Comparison of ENCODE assay signal across 8 cellular contexts in genomic region chr3:122092460-122093165, GRCh38. TPM values are rescaled to one million over a fixed set of nuclear protein-coding genes. Genes with fewer than 3 reads are reported as not detected.
DNase-seq lines count a peak whose midpoint lies in the region; ATAC-seq and TF ChIP-seq lines count a peak whose summit lies in the region.

No MANE protein-coding gene starts in this region.

- no peaks in the 10 kb centered on the region for H3K9me3 ChIP-seq in Loucy (ENCODE audit: insufficient read depth, low read depth, low read length)

- DNase-seq in activated CD8-positive, alpha-beta memory T cell treated with anti-CD3 and anti-CD28 coated beads for 24 hours, result peak; percentile 71
- no peak for DNase-seq in activated CD8-positive, alpha-beta memory T cell treated with anti-CD3 and anti-CD28 coated beads, Interleukin-2, amount 50 U/mL, for 4 hours
- peak; percentile 81 for DNase-seq in activated CD8-positive, alpha-beta T cell treated with anti-CD3 and anti-CD28 coated beads for 36 hours
- DNase-seq in glomerular visceral epithelial cell (ENCODE audit: extremely low spot score) (peak; percentile 23), NCI-H1092 treated with DMSO at 0.1 percent for 48 hours (lab: John Stamatoyannopoulos, UW) (no peak), NCI-H2171 treated with DMSO at 0.1 percent for 48 hours (lab: John Stamatoyannopoulos, UW) (no peak)
- DNase-seq in stimulated activated CD4-positive, alpha-beta T cell treated with anti-CD3 and anti-CD28 coated beads, Interleukin-4, amount 100 ng/mL, for 48 hours (ENCODE audit: low read depth in 2 of 2), result peak; percentile 46 to 61

- H3K27ac Mint-ChIP-seq in activated CD8-positive, alpha-beta T cell treated with anti-CD3 and anti-CD28 coated beads for 36 hours, result peak overlapping the region; percentile 55

- H3K9ac ChIP-seq in Loucy (ENCODE audit: low read depth, low read length, poor library complexity, severe bottlenecking), result no peak overlapping the region

- H3K9me3 Mint-ChIP-seq in activated CD8-positive, alpha-beta T cell treated with anti-CD3 and anti-CD28 coated beads for 36 hours, result no peaks in the 10 kb centered on the region

- H3K79me2 ChIP-seq in Loucy (ENCODE audit: insufficient read depth, low read length), result no peaks in the 10 kb centered on the region

- H4K20me1 ChIP-seq in Loucy (ENCODE audit: insufficient read depth, low read length, poor library complexity, severe bottlenecking), result no peaks in the 10 kb centered on the region

- POLR2A ChIA-PET in activated CD8-positive, alpha-beta T cell treated with anti-CD3 and anti-CD28 coated beads for 36 hours (lab: Charles Lee), result interaction anchor here (1.1 kb wide), 1 partner anchor 546 kb away, joined by 3 read pairs; no protein-coding TSS in a partner anchor

- H3F3A ChIP-seq in Loucy (ENCODE audit: low read depth), result no peaks in the 10 kb centered on the region

- H3K36me3 Mint-ChIP-seq in activated CD8-positive, alpha-beta T cell treated with anti-CD3 and anti-CD28 coated beads for 36 hours (ENCODE audit: low read depth), result no peaks in the 10 kb centered on the region

- CTCF ChIA-PET in activated CD8-positive, alpha-beta T cell treated with anti-CD3 and anti-CD28 coated beads for 36 hours (lab: Charles Lee), result interaction anchor here (0.7 to 1.3 kb wide), 7 partner anchors 9 to 394 kb away, joined by 3 to 4 read pairs (median 3); no protein-coding TSS in a partner anchor

- no peaks in the 10 kb centered on the region for H3K9me2 ChIP-seq in Loucy (replicated peaks; ENCODE audit: low read depth, low read length)

- H3K4me1 ChIP-seq in Loucy (ENCODE audit: insufficient read depth, low read length, poor library complexity, severe bottlenecking), result peaks cover 4% of the 10 kb centered on the region

- H3K27me3 ChIP-seq in Loucy (ENCODE audit: insufficient read depth, low read length, poor library complexity, severe bottlenecking), result no peaks in the 10 kb centered on the region

- peak overlapping the region; percentile 49 for H2AFZ ChIP-seq in Loucy (ENCODE audit: low read length)

- H3K4me3 Mint-ChIP-seq in activated CD8-positive, alpha-beta T cell treated with anti-CD3 and anti-CD28 coated beads for 36 hours, result no peak overlapping the region

- no peaks in the 10 kb centered on the region for H3K36me3 ChIP-seq in Loucy (ENCODE audit: insufficient read depth, low read length)

- H3K4me3 ChIP-seq in Loucy (ENCODE audit: low read length, poor library complexity, severe bottlenecking), result no peak overlapping the region

- peak; percentile 99 for ATAC-seq in activated CD8-positive, alpha-beta T cell treated with anti-CD3 and anti-CD28 coated beads for 36 hours

- intact Hi-C loops in activated CD8-positive, alpha-beta T cell treated with anti-CD3 and anti-CD28 coated beads for 36 hours (cut with micrococcal nuclease), result loop anchor here (2.0 to 10.0 kb wide), 2 partner anchors 208 to 546 kb away; no protein-coding TSS in a partner anchor

- H3K4me1 Mint-ChIP-seq in activated CD8-positive, alpha-beta T cell treated with anti-CD3 and anti-CD28 coated beads for 36 hours (ENCODE audit: low read depth), result peaks cover 15% of the 10 kb centered on the region

- peak; percentile 86 for TF ChIP-seq CTCF in Loucy (conservative IDR thresholded peaks at IDR 0.05; ENCODE audit: low read length)
- TF ChIP-seq CTCF in activated CD8-positive, alpha-beta T cell treated with anti-CD3 and anti-CD28 coated beads for 36 hours (IDR thresholded peaks at IDR 0.05), result peak; percentile 67

- peaks cover 2% of the 10 kb centered on the region for H3K27me3 Mint-ChIP-seq in activated CD8-positive, alpha-beta T cell treated with anti-CD3 and anti-CD28 coated beads for 36 hours

- no peak overlapping the region for H3K4me2 ChIP-seq in Loucy (ENCODE audit: low read depth, low read length, poor library complexity, severe bottlenecking)

RNA-seq across cellular contexts. Expression of gene CD86, which starts 37.5 kb away (rescaled TPM):
- total RNA-seq in activated CD8-positive, alpha-beta T cell treated with anti-CD3 and anti-CD28 coated beads for 36 hours, result under 1 TPM; 0.43 to 0.52 TPM

Comparison
In these comparisons a context has a peak if more than half of its experiments do, and no peak if none do; other contexts are left out.
1. DNase-seq: peak in activated CD8-positive, alpha-beta memory T cell treated with anti-CD3 and anti-CD28 coated beads for 24 hours (single experiment), activated CD8-positive, alpha-beta T cell treated with anti-CD3 and anti-CD28 coated beads for 36 hours (single experiment), glomerular visceral epithelial cell (single experiment) and stimulated activated CD4-positive, alpha-beta T cell treated with anti-CD3 and anti-CD28 coated beads, Interleukin-4, amount 100 ng/mL, for 48 hours (2 of 2); none in activated CD8-positive, alpha-beta memory T cell treated with anti-CD3 and anti-CD28 coated beads, Interleukin-2, amount 50 U/mL, for 4 hours (single experiment), NCI-H1092 treated with DMSO at 0.1 percent for 48 hours (single experiment) and NCI-H2171 treated with DMSO at 0.1 percent for 48 hours (single experiment).